Comparison of ENCODE assay signal across 6 cellular contexts in genomic region chr6:31740397-31741223, GRCh38. TPM values are rescaled to one million over a fixed set of nuclear protein-coding genes. Genes with fewer than 3 reads are reported as not detected.
DNase-seq lines count a peak whose midpoint lies in the region; ATAC-seq and TF ChIP-seq lines count a peak whose summit lies in the region.

No MANE protein-coding gene starts in this region.

- peak overlapping the region; percentile 62 to 66 for H3K4me3 ChIP-seq in right atrium auricular region

- H3K4me1 Mint-ChIP-seq in type B pancreatic cell (ENCODE audit: unreplicated experiment), result peaks cover 44% of the 10 kb centered on the region

- H3K27me3 ChIP-seq in right atrium auricular region, result no peaks in the 10 kb centered on the region

- ATAC-seq in HG02981 (IDR thresholded peaks at IDR 0.05; ENCODE audit: unreplicated experiment), result no peak

- peak overlapping the region; percentile 98 for H3K4me3 Mint-ChIP-seq in type B pancreatic cell

- H3K9me3 Mint-ChIP-seq in type B pancreatic cell, result no peaks in the 10 kb centered on the region

- H3K27ac Mint-ChIP-seq in type B pancreatic cell, result peak overlapping the region; percentile 99

- no peak for TF ChIP-seq CTCF in right atrium auricular region (IDR thresholded peaks at IDR 0.05)
- no peak for TF ChIP-seq CTCF in type B pancreatic cell (conservative IDR thresholded peaks at IDR 0.05)

- H3K27me3 Mint-ChIP-seq in type B pancreatic cell, result no peaks in the 10 kb centered on the region

- H3K36me3 ChIP-seq in right atrium auricular region, result no peaks in the 10 kb centered on the region

- peaks cover 9% of the 10 kb centered on the region for H3K36me3 Mint-ChIP-seq in type B pancreatic cell

- H3K27ac ChIP-seq in right atrium auricular region, result peak overlapping the region; percentile 41 to 43

- DNase-seq in GDM1 (lab: John Stamatoyannopoulos, UW), result peak; percentile 52
- DNase-seq in right atrium auricular region (ENCODE audit: low spot score), result no peak
- DNase-seq in type B pancreatic cell (ENCODE audit: extremely low spot score, unreplicated experiment), result no peak
- no peak for DNase-seq in cerebellum (ENCODE audit: low spot score)

- no peaks in the 10 kb centered on the region for H3K9me3 ChIP-seq in right atrium auricular region

- peaks cover 0 to 38% of the 10 kb centered on the region in 2 donors for H3K4me1 ChIP-seq in right atrium auricular region

TF ChIP-seq in PFSK-1, 5 proteins besides CTCF, POLR2A, EP300 and RAD21:
- TF ChIP-seq SIN3A (IDR thresholded peaks at IDR 0.05; ENCODE audit: borderline replicate concordance, insufficient read depth, low read length), result no peak
- TF ChIP-seq FOXP2 (optimal IDR thresholded peaks at IDR 0.05; ENCODE audit: borderline replicate concordance, extremely low read depth, extremely low read length, insufficient read depth), result no peak
- peak; percentile 65; the same call in 1 of the 2 replicates for TF ChIP-seq POLR2AphosphoS5 (IDR thresholded peaks at IDR 0.05; ENCODE audit: low read depth, low read length)
- TF ChIP-seq, protein P1, sequence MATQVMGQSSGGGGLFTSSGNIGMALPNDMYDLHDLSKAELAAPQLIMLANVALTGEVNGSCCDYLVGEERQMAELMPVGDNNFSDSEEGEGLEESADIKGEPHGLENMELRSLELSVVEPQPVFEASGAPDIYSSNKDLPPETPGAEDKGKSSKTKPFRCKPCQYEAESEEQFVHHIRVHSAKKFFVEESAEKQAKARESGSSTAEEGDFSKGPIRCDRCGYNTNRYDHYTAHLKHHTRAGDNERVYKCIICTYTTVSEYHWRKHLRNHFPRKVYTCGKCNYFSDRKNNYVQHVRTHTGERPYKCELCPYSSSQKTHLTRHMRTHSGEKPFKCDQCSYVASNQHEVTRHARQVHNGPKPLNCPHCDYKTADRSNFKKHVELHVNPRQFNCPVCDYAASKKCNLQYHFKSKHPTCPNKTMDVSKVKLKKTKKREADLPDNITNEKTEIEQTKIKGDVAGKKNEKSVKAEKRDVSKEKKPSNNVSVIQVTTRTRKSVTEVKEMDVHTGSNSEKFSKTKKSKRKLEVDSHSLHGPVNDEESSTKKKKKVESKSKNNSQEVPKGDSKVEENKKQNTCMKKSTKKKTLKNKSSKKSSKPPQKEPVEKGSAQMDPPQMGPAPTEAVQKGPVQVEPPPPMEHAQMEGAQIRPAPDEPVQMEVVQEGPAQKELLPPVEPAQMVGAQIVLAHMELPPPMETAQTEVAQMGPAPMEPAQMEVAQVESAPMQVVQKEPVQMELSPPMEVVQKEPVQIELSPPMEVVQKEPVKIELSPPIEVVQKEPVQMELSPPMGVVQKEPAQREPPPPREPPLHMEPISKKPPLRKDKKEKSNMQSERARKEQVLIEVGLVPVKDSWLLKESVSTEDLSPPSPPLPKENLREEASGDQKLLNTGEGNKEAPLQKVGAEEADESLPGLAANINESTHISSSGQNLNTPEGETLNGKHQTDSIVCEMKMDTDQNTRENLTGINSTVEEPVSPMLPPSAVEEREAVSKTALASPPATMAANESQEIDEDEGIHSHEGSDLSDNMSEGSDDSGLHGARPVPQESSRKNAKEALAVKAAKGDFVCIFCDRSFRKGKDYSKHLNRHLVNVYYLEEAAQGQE (IDR thresholded peaks at IDR 0.05; ENCODE audit: insufficient read depth in 1 of 2, low read depth in 2 of 2, low read length in 2 of 2), result 0 out of 4 replicates have a peak, but pooled peaks of 1 of the 2 experiments have one; percentile 52
TF ChIP-seq in PFSK-1: peak in this region for 2.

RNA-seq across cellular contexts. Expression of gene MSH5, which starts 0.8 kb away (rescaled TPM):
- 17.7 TPM for polyA plus RNA-seq in PFSK-1 (2012; ENCODE audit: insufficient read length, low read depth)
- total RNA-seq in right atrium auricular region (under 1 TPM; 0.37 to 0.98 TPM), type B pancreatic cell (ENCODE audit: low replicate concordance) (20.7 and 46.7 TPM in 2 replicates), cerebellum (11.3 TPM)

RNA-seq across cellular contexts. Expression of gene CLIC1, which starts 4.3 kb away (rescaled TPM):
- 267 TPM for polyA plus RNA-seq in PFSK-1 (2012; ENCODE audit: insufficient read length, low read depth)
- total RNA-seq in right atrium auricular region (100 to 1,000 TPM in 1 of 2 donors, 10 to 100 TPM in 1; 90.9 to 194 TPM), type B pancreatic cell (ENCODE audit: low replicate concordance) (294 and 381 TPM in 2 replicates), cerebellum (40.4 TPM)

RNA-seq across cellular contexts. Expression of gene DDAH2, which starts 11.5 kb away (rescaled TPM):
- 161 TPM for polyA plus RNA-seq in PFSK-1 (2012; ENCODE audit: insufficient read length, low read depth)
- total RNA-seq in right atrium auricular region (10 to 100 TPM; 53.5 to 93.3 TPM), type B pancreatic cell (ENCODE audit: low replicate concordance) (101 and 138 TPM in 2 replicates), cerebellum (69.0 TPM)

RNA-seq across cellular contexts. Expression of gene MPIG6B, which starts 17.4 kb away (rescaled TPM):
- polyA plus RNA-seq in PFSK-1 (2012; ENCODE audit: insufficient read length, low read depth), result 0.30 TPM
- total RNA-seq in right atrium auricular region (under 1 TPM in 1 of 2 donors, not detected in 1; 0.55 TPM), type B pancreatic cell (ENCODE audit: low replicate concordance) (0.41 and 0.81 TPM in 2 replicates), cerebellum (not detected)

RNA-seq across cellular contexts. Expression of gene LY6G6C, which starts 19.1 kb away (rescaled TPM):
- not detected for polyA plus RNA-seq in PFSK-1 (2012; ENCODE audit: insufficient read length, low read depth)
- total RNA-seq in right atrium auricular region (1 to 10 TPM in 1 of 2 donors, not detected in 1; 1.3 TPM), type B pancreatic cell (ENCODE audit: low replicate concordance) (2.5 and 16.2 TPM in 2 replicates), cerebellum (not detected)
